In the genomic region with DNA sequence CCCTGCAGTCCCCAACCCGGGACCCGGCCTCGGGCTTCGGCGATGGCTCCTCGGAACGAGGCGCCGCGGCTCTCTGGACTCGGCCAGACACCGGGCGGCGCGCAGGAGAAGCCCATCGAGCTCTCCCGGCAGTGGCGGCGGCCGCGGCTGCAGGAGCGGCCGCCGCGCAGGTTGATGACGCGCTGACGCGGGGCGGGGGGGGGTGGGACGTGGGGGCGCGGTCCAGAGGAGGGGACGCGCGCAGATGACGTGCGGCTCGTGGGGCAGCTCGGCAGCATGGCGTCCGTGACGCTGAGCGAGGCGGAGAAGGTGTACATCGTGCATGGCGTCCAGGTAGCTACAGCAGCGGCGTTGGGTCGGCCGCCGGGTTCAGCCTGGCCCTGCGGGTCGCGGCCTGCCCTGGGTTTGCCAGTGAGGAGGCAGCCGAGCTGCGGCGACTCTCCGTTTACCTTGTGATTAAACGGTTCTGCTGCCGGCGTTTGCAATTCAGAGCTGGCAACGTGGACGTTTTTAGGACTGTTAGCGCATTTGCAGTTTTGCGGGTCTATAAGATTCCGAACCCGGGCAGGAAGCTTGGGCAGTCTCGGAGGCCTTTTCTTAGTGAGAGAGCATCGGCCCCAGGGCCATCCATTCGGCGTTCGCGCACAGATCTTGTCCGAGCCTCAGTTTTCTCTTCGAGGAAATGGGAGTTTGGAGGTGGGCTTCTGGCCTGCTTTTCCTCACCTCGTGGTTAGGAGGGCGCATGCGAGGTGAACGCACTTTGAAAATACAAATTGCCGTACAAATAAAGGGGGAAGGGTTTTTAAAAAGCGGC, we compare ENCODE assay signal across 8 cellular contexts. TPM values are rescaled to one million over a fixed set of nuclear protein-coding genes. Genes with fewer than 3 reads are reported as not detected.
DNase-seq lines count a peak whose midpoint lies in the region; ATAC-seq and TF ChIP-seq lines count a peak whose summit lies in the region.

A gene (plus strand): TSS at position 243 of the 814 bp plus-strand sequence. CDS start 34 bp downstream, at position 277.
A gene with protein sequence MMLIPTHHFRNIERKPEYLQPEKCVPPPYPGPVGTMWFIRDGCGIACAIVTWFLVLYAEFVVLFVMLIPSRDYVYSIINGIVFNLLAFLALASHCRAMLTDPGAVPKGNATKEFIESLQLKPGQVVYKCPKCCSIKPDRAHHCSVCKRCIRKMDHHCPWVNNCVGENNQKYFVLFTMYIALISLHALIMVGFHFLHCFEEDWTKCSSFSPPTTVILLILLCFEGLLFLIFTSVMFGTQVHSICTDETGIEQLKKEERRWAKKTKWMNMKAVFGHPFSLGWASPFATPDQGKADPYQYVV (minus strand): TSS at position 173 of the 814 bp plus-strand sequence. CDS start 16,738 bp downstream, outside the sequence.

- peak within 1 kb of the TSS; percentile 98 for H3K4me3 Mint-ChIP-seq in chondrocyte (ENCODE audit: unreplicated experiment)

- POLR2A ChIA-PET in AG04449 (lab: Yijun Ruan, JAX), result interaction anchor here (0.9 to 1.8 kb wide), 3 partner anchors 11 to 532 kb away, joined by 3 to 7 read pairs (median 3); no protein-coding TSS in a partner anchor

- DNase-seq in AG04449 (ENCODE audit: low read depth, low spot score), result no peak
- peak; percentile 77 for DNase-seq in NCI-H460 (ENCODE audit: extremely low read depth, low read depth)
- peak; percentile 62 to 72 for DNase-seq in activated CD4-positive, alpha-beta T cell treated with anti-CD3 and anti-CD28 coated beads for 24 hours (ENCODE audit: low read depth in 2 of 2)
- DNase-seq in chondrocyte (ENCODE audit: low spot score), result peak; percentile 93
- peak; percentile 70 for DNase-seq in kidney glomerular epithelial cell (lab: John Stamatoyannopoulos, UW)
- peak; percentile 76 to 81 for DNase-seq in stimulated activated CD4-positive, alpha-beta T cell treated with anti-CD3 and anti-CD28 coated beads, Interleukin-15, amount 100 ng/mL, for 48 hours (ENCODE audit: low read depth in 2 of 2)

- no peak for TF ChIP-seq CTCF in AG04449 (IDR thresholded peaks at IDR 0.05; ENCODE audit: insufficient read depth, low read length, missing control alignments)
- peak; percentile 26 for TF ChIP-seq CTCF in chondrocyte (IDR thresholded peaks at IDR 0.05)

- CTCF ChIA-PET in AG04449 (lab: Yijun Ruan, JAX), result interaction anchor here (1.2 to 3.5 kb wide), 5 partner anchors 12 to 62 kb away, joined by 3 to 24 read pairs (median 7); no protein-coding TSS in a partner anchor

- peak within 1 kb of the TSS; percentile 94 for H3K27ac Mint-ChIP-seq in chondrocyte (ENCODE audit: unreplicated experiment)

- no peaks in the 10 kb centered on the region for H3K27me3 Mint-ChIP-seq in chondrocyte (ENCODE audit: low read depth)

- peak; percentile 86 for ATAC-seq in GM18868 (IDR thresholded peaks at IDR 0.05; ENCODE audit: unreplicated experiment)
- peak; percentile 61 for ATAC-seq in HG03097 (IDR thresholded peaks at IDR 0.05; ENCODE audit: low FRiP score, unreplicated experiment)

- H3K9me3 Mint-ChIP-seq in chondrocyte (ENCODE audit: low read depth), result no peaks in the 10 kb centered on the region

- H3K4me3 ChIP-seq in AG04449 (ENCODE audit: low read depth, low read length), result peak within 1 kb of the TSS; percentile 96

- peaks cover 4% of the 10 kb centered on the region for H3K36me3 Mint-ChIP-seq in chondrocyte (ENCODE audit: low read depth)

- peaks cover 39% of the 10 kb centered on the region for H3K4me1 Mint-ChIP-seq in chondrocyte (ENCODE audit: low read depth)

RNA-seq across cellular contexts. Expression of the first gene that starts in this region (rescaled TPM):
- total RNA-seq in NCI-H460 (2014; rRNA removed; shearing (Covaris generic)), result 47.2 and 54.0 TPM in 2 replicates
- 66.5 and 117 TPM in 2 replicates for polyA plus RNA-seq in NCI-H460 (2014; cell fraction: nucleus; rRNA removed)
- 29.1 to 33.3 TPM (median 31.3 TPM) in 3 replicates for total RNA-seq in chondrocyte

RNA-seq across cellular contexts. Expression of the second gene that starts in this region (rescaled TPM):
- 27.4 and 32.6 TPM in 2 replicates for total RNA-seq in NCI-H460 (2014; rRNA removed; shearing (Covaris generic))
- polyA plus RNA-seq in NCI-H460 (2014; cell fraction: nucleus; rRNA removed), result 14.6 and 39.9 TPM in 2 replicates
- total RNA-seq in chondrocyte, result 60.3 to 69.8 TPM (median 63.4 TPM) in 3 replicates
